Comparison of ENCODE assay signal across 1 cellular context in the genomic region with DNA sequence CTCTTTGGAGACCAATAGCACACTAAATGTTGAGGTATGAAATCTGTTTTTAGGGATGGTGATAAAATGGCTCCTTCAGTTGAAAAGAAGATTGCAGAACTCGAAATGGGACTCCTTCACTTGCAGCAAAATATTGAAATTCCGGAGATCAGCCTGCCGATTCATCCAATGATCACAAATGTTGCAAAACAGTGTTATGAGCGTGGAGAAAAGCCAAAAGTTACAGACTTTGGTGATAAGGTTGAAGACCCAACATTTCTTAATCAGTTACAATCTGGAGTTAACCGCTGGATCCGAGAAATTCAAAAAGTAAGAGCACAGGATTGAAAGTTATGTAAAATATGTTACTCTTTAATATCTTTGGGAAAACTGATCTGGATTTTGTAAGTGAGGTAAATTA.
TF ChIP-seq lines count a peak whose summit lies in the region.

No MANE protein-coding gene starts in this region.

TF ChIP-seq in K562, 482 proteins besides CTCF, POLR2A, EP300 and RAD21:
- TF ChIP-seq FOXJ2 (tag; IDR thresholded peaks at IDR 0.05) (no peak), ZBED1 (IDR thresholded peaks at IDR 0.05) (no peak; the same call in 1 of the 2 replicates), PHF20 (IDR thresholded peaks at IDR 0.05; ENCODE audit: partially characterized antibody) (no peak), ZNF3 (CRISPR knock-in tag; IDR thresholded peaks at IDR 0.05) (no peak), DPF2 (IDR thresholded peaks at IDR 0.05) (no peak), XRCC4 (IDR thresholded peaks at IDR 0.05; ENCODE audit: extremely low read depth, insufficient read depth, insufficient read length) (no peak), PTRF (tag; IDR thresholded peaks at IDR 0.05) (no peak), DDX20 (tag; IDR thresholded peaks at IDR 0.05; ENCODE audit: low read depth) (no peak), ARID2 (IDR thresholded peaks at IDR 0.05) (no peak), ZNF175 (CRISPR knock-in tag; IDR thresholded peaks at IDR 0.05; ENCODE audit: low read depth) (no peak), SIN3B (IDR thresholded peaks at IDR 0.05; ENCODE audit: low read depth) (no peak)
- TF ChIP-seq, protein P1, sequence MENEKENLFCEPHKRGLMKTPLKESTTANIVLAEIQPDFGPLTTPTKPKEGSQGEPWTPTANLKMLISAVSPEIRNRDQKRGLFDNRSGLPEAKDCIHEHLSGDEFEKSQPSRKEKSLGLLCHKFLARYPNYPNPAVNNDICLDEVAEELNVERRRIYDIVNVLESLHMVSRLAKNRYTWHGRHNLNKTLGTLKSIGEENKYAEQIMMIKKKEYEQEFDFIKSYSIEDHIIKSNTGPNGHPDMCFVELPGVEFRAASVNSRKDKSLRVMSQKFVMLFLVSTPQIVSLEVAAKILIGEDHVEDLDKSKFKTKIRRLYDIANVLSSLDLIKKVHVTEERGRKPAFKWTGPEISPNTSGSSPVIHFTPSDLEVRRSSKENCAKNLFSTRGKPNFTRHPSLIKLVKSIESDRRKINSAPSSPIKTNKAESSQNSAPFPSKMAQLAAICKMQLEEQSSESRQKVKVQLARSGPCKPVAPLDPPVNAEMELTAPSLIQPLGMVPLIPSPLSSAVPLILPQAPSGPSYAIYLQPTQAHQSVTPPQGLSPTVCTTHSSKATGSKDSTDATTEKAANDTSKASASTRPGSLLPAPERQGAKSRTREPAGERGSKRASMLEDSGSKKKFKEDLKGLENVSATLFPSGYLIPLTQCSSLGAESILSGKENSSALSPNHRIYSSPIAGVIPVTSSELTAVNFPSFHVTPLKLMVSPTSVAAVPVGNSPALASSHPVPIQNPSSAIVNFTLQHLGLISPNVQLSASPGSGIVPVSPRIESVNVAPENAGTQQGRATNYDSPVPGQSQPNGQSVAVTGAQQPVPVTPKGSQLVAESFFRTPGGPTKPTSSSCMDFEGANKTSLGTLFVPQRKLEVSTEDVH (IDR thresholded peaks at IDR 0.05; ENCODE audit: low read depth, partially characterized antibody): no peak
- TF ChIP-seq, protein P2, sequence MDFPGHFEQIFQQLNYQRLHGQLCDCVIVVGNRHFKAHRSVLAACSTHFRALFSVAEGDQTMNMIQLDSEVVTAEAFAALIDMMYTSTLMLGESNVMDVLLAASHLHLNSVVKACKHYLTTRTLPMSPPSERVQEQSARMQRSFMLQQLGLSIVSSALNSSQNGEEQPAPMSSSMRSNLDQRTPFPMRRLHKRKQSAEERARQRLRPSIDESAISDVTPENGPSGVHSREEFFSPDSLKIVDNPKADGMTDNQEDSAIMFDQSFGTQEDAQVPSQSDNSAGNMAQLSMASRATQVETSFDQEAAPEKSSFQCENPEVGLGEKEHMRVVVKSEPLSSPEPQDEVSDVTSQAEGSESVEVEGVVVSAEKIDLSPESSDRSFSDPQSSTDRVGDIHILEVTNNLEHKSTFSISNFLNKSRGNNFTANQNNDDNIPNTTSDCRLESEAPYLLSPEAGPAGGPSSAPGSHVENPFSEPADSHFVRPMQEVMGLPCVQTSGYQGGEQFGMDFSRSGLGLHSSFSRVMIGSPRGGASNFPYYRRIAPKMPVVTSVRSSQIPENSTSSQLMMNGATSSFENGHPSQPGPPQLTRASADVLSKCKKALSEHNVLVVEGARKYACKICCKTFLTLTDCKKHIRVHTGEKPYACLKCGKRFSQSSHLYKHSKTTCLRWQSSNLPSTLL (IDR thresholded peaks at IDR 0.05): no peak
- TF ChIP-seq, protein P3, sequence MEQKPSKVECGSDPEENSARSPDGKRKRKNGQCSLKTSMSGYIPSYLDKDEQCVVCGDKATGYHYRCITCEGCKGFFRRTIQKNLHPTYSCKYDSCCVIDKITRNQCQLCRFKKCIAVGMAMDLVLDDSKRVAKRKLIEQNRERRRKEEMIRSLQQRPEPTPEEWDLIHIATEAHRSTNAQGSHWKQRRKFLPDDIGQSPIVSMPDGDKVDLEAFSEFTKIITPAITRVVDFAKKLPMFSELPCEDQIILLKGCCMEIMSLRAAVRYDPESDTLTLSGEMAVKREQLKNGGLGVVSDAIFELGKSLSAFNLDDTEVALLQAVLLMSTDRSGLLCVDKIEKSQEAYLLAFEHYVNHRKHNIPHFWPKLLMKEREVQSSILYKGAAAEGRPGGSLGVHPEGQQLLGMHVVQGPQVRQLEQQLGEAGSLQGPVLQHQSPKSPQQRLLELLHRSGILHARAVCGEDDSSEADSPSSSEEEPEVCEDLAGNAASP (IDR thresholded peaks at IDR 0.05): no peak
- TF ChIP-seq, protein P4, sequence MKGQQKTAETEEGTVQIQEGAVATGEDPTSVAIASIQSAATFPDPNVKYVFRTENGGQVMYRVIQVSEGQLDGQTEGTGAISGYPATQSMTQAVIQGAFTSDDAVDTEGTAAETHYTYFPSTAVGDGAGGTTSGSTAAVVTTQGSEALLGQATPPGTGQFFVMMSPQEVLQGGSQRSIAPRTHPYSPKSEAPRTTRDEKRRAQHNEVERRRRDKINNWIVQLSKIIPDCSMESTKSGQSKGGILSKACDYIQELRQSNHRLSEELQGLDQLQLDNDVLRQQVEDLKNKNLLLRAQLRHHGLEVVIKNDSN (CRISPR knock-in tag; IDR thresholded peaks at IDR 0.05): no peak
- TF ChIP-seq, protein P5, sequence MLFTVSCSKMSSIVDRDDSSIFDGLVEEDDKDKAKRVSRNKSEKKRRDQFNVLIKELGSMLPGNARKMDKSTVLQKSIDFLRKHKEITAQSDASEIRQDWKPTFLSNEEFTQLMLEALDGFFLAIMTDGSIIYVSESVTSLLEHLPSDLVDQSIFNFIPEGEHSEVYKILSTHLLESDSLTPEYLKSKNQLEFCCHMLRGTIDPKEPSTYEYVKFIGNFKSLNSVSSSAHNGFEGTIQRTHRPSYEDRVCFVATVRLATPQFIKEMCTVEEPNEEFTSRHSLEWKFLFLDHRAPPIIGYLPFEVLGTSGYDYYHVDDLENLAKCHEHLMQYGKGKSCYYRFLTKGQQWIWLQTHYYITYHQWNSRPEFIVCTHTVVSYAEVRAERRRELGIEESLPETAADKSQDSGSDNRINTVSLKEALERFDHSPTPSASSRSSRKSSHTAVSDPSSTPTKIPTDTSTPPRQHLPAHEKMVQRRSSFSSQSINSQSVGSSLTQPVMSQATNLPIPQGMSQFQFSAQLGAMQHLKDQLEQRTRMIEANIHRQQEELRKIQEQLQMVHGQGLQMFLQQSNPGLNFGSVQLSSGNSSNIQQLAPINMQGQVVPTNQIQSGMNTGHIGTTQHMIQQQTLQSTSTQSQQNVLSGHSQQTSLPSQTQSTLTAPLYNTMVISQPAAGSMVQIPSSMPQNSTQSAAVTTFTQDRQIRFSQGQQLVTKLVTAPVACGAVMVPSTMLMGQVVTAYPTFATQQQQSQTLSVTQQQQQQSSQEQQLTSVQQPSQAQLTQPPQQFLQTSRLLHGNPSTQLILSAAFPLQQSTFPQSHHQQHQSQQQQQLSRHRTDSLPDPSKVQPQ (CRISPR knock-in tag; IDR thresholded peaks at IDR 0.05; ENCODE audit: borderline replicate concordance): no peak
